ENCODE assay signal across 1 cellular context in genomic region chr14:94451091-94451751, GRCh38.
TF ChIP-seq lines count a peak whose summit lies in the region.

No MANE protein-coding gene starts in this region.

TF ChIP-seq in liver, 16 proteins besides CTCF, POLR2A, EP300 and RAD21 (continued from another document):
- TF ChIP-seq REST (IDR thresholded peaks at IDR 0.05) (peak; percentile 79), YY1 (IDR thresholded peaks at IDR 0.05) (peak; percentile 76), ATF3 (IDR thresholded peaks at IDR 0.05) (no peak), HNF4G (IDR thresholded peaks at IDR 0.05) (peak; percentile 78), ZBTB33 (IDR thresholded peaks at IDR 0.05) (peak; percentile 43), FOXA1 (IDR thresholded peaks at IDR 0.05) (peak; percentile 29), FOXA2 (IDR thresholded peaks at IDR 0.05) (peak; percentile 63), NR2F2 (IDR thresholded peaks at IDR 0.05) (no peak), EGR1 (IDR thresholded peaks at IDR 0.05; ENCODE audit: low read depth in 2 of 2) (peak in 1 of 2 donors; percentile 39), TAF1 (conservative IDR thresholded peaks at IDR 0.05) (no peak), MAX (IDR thresholded peaks at IDR 0.05) (peak; percentile 70), RXRA (IDR thresholded peaks at IDR 0.05) (peak; percentile 96 to 98), JUND (IDR thresholded peaks at IDR 0.05) (peak; percentile 17 to 79), GABPA (IDR thresholded peaks at IDR 0.05 in 1 of 2, conservative IDR thresholded peaks at IDR 0.05 in 1 of 2) (no peak)
